In genomic region chr11:5043385-5043784, GRCh38 we compare ENCODE assay signal across 24 cellular contexts. TPM values are rescaled to one million over a fixed set of nuclear protein-coding genes. Genes with fewer than 3 reads are reported as not detected.
DNase-seq lines count a peak whose midpoint lies in the region; FAIRE-seq and TF ChIP-seq lines count a peak whose summit lies in the region.
"Had no signal": no experiment of that assay in that cellular context is flagged by ENCODE, and none has a peak within 500 bp of the region (broad histone marks: within the 10 kb centered on the region; RNA-seq: fewer than 3 reads in every experiment).

No MANE protein-coding gene starts in this region.

- H3K36me3 ChIP-seq in breast epithelium: no peaks in the 10 kb centered on the region
- H3K36me3 ChIP-seq in endodermal cell (ENCODE audit: control insufficient read depth, insufficient read depth, low read length): no peaks in the 10 kb centered on the region
- H3K36me3 ChIP-seq: neural progenitor cell, spleen, transverse colon had no signal

- 69 to 76% methylated on average over 2 of the region's 2 CpGs for WGBS in endodermal cell (ENCODE audit: insufficient coverage in 1 of 2, insufficient read length in 1 of 2), 2 experiments

- peak; percentile 50 for DNase-seq in MCF 10A (ENCODE audit: unreplicated experiment)
- DNase-seq in breast epithelium (ENCODE audit: low spot score in 2 of 2): no peak
- DNase-seq in SKM-1 treated with dmso at 0.1 percent for 144 hours (lab: John Stamatoyannopoulos, UW; ENCODE audit: unreplicated experiment): peak; percentile 65
- DNase-seq in fibroblast of villous mesenchyme (ENCODE audit: low read depth): peak; percentile 3
- DNase-seq in endodermal cell: no peak
- no peak for DNase-seq in stimulated activated CD8-positive, alpha-beta memory T cell treated with anti-CD3 and anti-CD28 coated beads, Interleukin-4, amount 100 ng/mL, for 48 hours
- DNase-seq in urothelium cell line (ENCODE audit: low spot score): no peak
- DNase-seq in globus pallidus (ENCODE audit: low spot score): no peak
- DNase-seq: activated naive CD4-positive, alpha-beta T cell treated with anti-CD3 and anti-CD28 coated beads, Interleukin-2, amount 50 U/mL, for 16 hours; Kasumi-1; NCI-H1436; spleen; stimulated activated CD4-positive, alpha-beta T cell treated with anti-CD3 and anti-CD28 coated beads, Interleukin-4, amount 100 ng/mL, for 24 hours; stimulated activated naive CD8-positive, alpha-beta T cell treated with anti-CD3 and anti-CD28 coated beads, Interleukin-15, amount 100 ng/mL, for 72 hours; transverse colon had no signal

- no TSS peak for BruUV-seq in MCF 10A (replicated peaks; lab: Mats Ljungman, UMichigan)

- H3K4me3 Mint-ChIP-seq in MCF 10A (ENCODE audit: unreplicated experiment) (no peak overlapping the region), endodermal cell (no peak overlapping the region)
- H3K4me3 Mint-ChIP-seq: neural progenitor cell; stimulated activated naive CD8-positive, alpha-beta T cell treated with anti-CD3 and anti-CD28 coated beads, Interleukin-15, amount 100 ng/mL, for 72 hours had no signal

- no peak for FAIRE-seq in urothelium cell line (lab: Jason Lieb, UNC)
- FAIRE-seq: A204.1, endometrium, HTR-8/SVneo, TTC549 had no signal

- H3K27me3 ChIP-seq in breast epithelium (no peaks in the 10 kb centered on the region), endodermal cell (ENCODE audit: control insufficient read depth, insufficient read depth, low read length, poor library complexity, severe bottlenecking) (no peaks in the 10 kb centered on the region)
- H3K27me3 ChIP-seq: hepatocyte, neural progenitor cell, spleen, transverse colon had no signal

- no peak overlapping the region for H3K27ac ChIP-seq in breast epithelium
- H3K27ac ChIP-seq in endodermal cell (ENCODE audit: low read depth, low read length): no peak overlapping the region
- H3K27ac ChIP-seq: hepatocyte, neural progenitor cell, spleen, transverse colon had no signal

- H3K4me3 ChIP-seq in breast epithelium: no peak overlapping the region
- H3K4me3 ChIP-seq in fibroblast of villous mesenchyme (ENCODE audit: low read depth, low read length): no peak overlapping the region
- no peak overlapping the region for H3K4me3 ChIP-seq in endodermal cell (ENCODE audit: low read length)
- H3K4me3 ChIP-seq: hepatocyte, neural progenitor cell, spleen, transverse colon had no signal

- intact Hi-C loops in MCF 10A (cut with micrococcal nuclease): no loop called here
- intact Hi-C loops in breast epithelium (cut with DNase I; ENCODE audit: low total_unique reads): no loop called here

- CTCF ChIA-PET in MCF 10A (lab: Yijun Ruan, JAX): interaction anchor here (0.5 to 1.1 kb wide), 3 partner anchors 52 to 764 kb away, joined by 3 to 4 read pairs (median 3); no protein-coding TSS in a partner anchor

- H3K27me3 Mint-ChIP-seq in MCF 10A (ENCODE audit: insufficient read depth, unreplicated experiment) (peaks cover 26% of the 10 kb centered on the region), endodermal cell (ENCODE audit: insufficient read depth) (no peaks in the 10 kb centered on the region)
- H3K27me3 Mint-ChIP-seq: stimulated activated naive CD8-positive, alpha-beta T cell treated with anti-CD3 and anti-CD28 coated beads, Interleukin-15, amount 100 ng/mL, for 72 hours had no signal

- TF ChIP-seq CTCF in MCF 10A (IDR thresholded peaks at IDR 0.05; ENCODE audit: unreplicated experiment): no peak
- TF ChIP-seq CTCF in breast epithelium (IDR thresholded peaks at IDR 0.05): no peak
- no peak for TF ChIP-seq CTCF in fibroblast of villous mesenchyme (IDR thresholded peaks at IDR 0.05; ENCODE audit: insufficient read depth, low read depth, low read length)
- no peak for TF ChIP-seq CTCF in endodermal cell (conservative IDR thresholded peaks at IDR 0.05)

- H3K4me1 ChIP-seq in breast epithelium: no peaks in the 10 kb centered on the region
- H3K4me1 ChIP-seq in endodermal cell (ENCODE audit: control insufficient read depth, insufficient read depth, low read length): no peaks in the 10 kb centered on the region
- H3K4me1 ChIP-seq: neural progenitor cell, spleen, transverse colon had no signal

- H3K9me3 ChIP-seq in breast epithelium: no peaks in the 10 kb centered on the region
- H3K9me3 ChIP-seq in endodermal cell (ENCODE audit: control insufficient read depth, low read length): no peaks in the 10 kb centered on the region
- H3K9me3 ChIP-seq: spleen, transverse colon had no signal

- H3K36me3 Mint-ChIP-seq in MCF 10A (ENCODE audit: insufficient read depth, unreplicated experiment) (no peaks in the 10 kb centered on the region), endodermal cell (ENCODE audit: low read depth) (no peaks in the 10 kb centered on the region)
- H3K36me3 Mint-ChIP-seq: neural progenitor cell had no signal

- POLR2A ChIA-PET in MCF 10A (lab: Yijun Ruan, JAX): no interaction called here

- H3K27ac Mint-ChIP-seq in MCF 10A (ENCODE audit: low read depth, unreplicated experiment) (no peak overlapping the region), endodermal cell (no peak overlapping the region)
- H3K27ac Mint-ChIP-seq: neural progenitor cell; stimulated activated naive CD8-positive, alpha-beta T cell treated with anti-CD3 and anti-CD28 coated beads, Interleukin-15, amount 100 ng/mL, for 72 hours had no signal

- no peak for TF ChIP-seq POLR2A in breast epithelium (IDR thresholded peaks at IDR 0.05)

- H3K9ac ChIP-seq in endodermal cell (ENCODE audit: extremely low read depth, low read length, poor library complexity, severe bottlenecking): no peak overlapping the region
- H3K9ac ChIP-seq: neural progenitor cell had no signal

- H3K9me3 Mint-ChIP-seq in MCF 10A (ENCODE audit: unreplicated experiment) (no peaks in the 10 kb centered on the region), endodermal cell (no peaks in the 10 kb centered on the region)
- H3K9me3 Mint-ChIP-seq: neural progenitor cell; stimulated activated naive CD8-positive, alpha-beta T cell treated with anti-CD3 and anti-CD28 coated beads, Interleukin-15, amount 100 ng/mL, for 72 hours had no signal

- peaks cover 5% of the 10 kb centered on the region for H3K4me1 Mint-ChIP-seq in MCF 10A (ENCODE audit: insufficient read depth, unreplicated experiment)
- H3K4me1 Mint-ChIP-seq in endodermal cell: no peaks in the 10 kb centered on the region
- H3K4me1 Mint-ChIP-seq: stimulated activated naive CD8-positive, alpha-beta T cell treated with anti-CD3 and anti-CD28 coated beads, Interleukin-15, amount 100 ng/mL, for 72 hours had no signal

RNA-seq across cellular contexts. Expression of gene OR52J3, which starts 2.9 kb away (rescaled TPM):
- total RNA-seq in MCF 10A (2022) (not detected in 2 replicates), breast epithelium (not detected), fibroblast of villous mesenchyme (not detected in 2 replicates), endodermal cell (not detected)
- not detected for polyA plus RNA-seq in endodermal cell (2013, experiment 1 of 2)
- polyA plus RNA-seq in endodermal cell (2013, experiment 2 of 2): not detected
- total RNA-seq: hepatocyte, liver, pulmonary artery endothelial cell, spleen, transverse colon had no signal
- polyA plus RNA-seq: BJ, hepatocyte, liver, spleen had no signal

RNA-seq across cellular contexts. Expression of gene OR52E2, which starts 16.0 kb away (rescaled TPM):
- total RNA-seq in MCF 10A (2022) (not detected in 2 replicates), breast epithelium (not detected), fibroblast of villous mesenchyme (not detected in 2 replicates), endodermal cell (not detected)
- not detected for polyA plus RNA-seq in endodermal cell (2013, experiment 1 of 2)
- not detected for polyA plus RNA-seq in endodermal cell (2013, experiment 2 of 2)
- total RNA-seq: hepatocyte, liver, pulmonary artery endothelial cell, spleen, transverse colon had no signal
- polyA plus RNA-seq: BJ, hepatocyte, liver, spleen had no signal

RNA-seq across cellular contexts. Expression of gene OR52E1, which starts 26.0 kb away (rescaled TPM):
- total RNA-seq in MCF 10A (2022) (not detected in 2 replicates), breast epithelium (not detected), fibroblast of villous mesenchyme (not detected in 2 replicates), endodermal cell (not detected)
- not detected for polyA plus RNA-seq in endodermal cell (2013, experiment 1 of 2)
- polyA plus RNA-seq in endodermal cell (2013, experiment 2 of 2): not detected
- total RNA-seq: hepatocyte, liver, pulmonary artery endothelial cell, spleen, transverse colon had no signal
- polyA plus RNA-seq: BJ, hepatocyte, liver, spleen had no signal

RNA-seq across cellular contexts. Expression of gene OR51L1, which starts 48.7 kb away (rescaled TPM):
- not detected in 2 replicates for total RNA-seq in MCF 10A (2022)
- not detected for total RNA-seq in breast epithelium
- not detected in 2 replicates for total RNA-seq in fibroblast of villous mesenchyme
- total RNA-seq in endodermal cell: not detected
- not detected for polyA plus RNA-seq in endodermal cell (2013, experiment 1 of 2)
- polyA plus RNA-seq in endodermal cell (2013, experiment 2 of 2): not detected
- total RNA-seq: hepatocyte, liver, pulmonary artery endothelial cell, spleen, transverse colon had no signal
- polyA plus RNA-seq: BJ, hepatocyte, liver, spleen had no signal

Comparison
In these comparisons a context has a peak if more than half of its experiments do, and no peak if none do; other contexts are left out.
1. DNase-seq: peak in MCF 10A (single experiment), SKM-1 treated with dmso at 0.1 percent for 144 hours (single experiment) and fibroblast of villous mesenchyme (single experiment); none in breast epithelium (0 of 2), endodermal cell (single experiment), stimulated activated CD8-positive, alpha-beta memory T cell treated with anti-CD3 and anti-CD28 coated beads, Interleukin-4, amount 100 ng/mL, for 48 hours (single experiment), urothelium cell line (single experiment) and globus pallidus (single experiment).